8 cellular contexts compared by ENCODE assay signal in the genomic region with DNA sequence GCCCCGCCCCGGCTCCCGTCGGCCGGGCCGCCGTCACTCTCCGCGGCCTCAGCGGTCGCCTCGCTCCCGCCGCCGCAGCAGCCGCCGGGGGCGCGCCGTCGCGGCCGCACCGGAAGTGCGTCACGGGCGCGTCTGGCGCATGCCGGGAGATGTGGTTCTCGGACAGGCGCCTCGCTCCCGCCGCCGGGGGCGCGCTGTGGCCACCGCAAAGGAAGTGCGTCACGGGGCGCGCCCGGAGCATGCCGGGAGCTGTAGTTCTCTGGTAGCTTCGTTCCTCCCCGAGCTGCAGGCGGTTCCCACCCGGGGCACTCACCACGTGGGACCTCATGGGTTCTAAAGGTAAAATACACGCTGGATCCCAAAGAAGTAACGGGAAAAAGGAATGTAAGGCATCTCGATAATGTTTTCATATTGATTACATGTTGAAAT. TPM values are rescaled to one million over a fixed set of nuclear protein-coding genes. Genes with fewer than 3 reads are reported as not detected.
DNase-seq lines count a peak whose midpoint lies in the region; ATAC-seq and TF ChIP-seq lines count a peak whose summit lies in the region.

Gene UBAC1 (minus strand): TSS at position 97 of the 429 bp plus-strand sequence. CDS start 211 bp downstream, outside the sequence.

- H3K4me2 ChIP-seq in osteoblast (ENCODE audit: insufficient read depth, low read length), result peak within 1 kb of the TSS; percentile 90

- peak within 1 kb of the TSS; percentile 86 for H3K4me3 Mint-ChIP-seq in activated naive CD8-positive, alpha-beta T cell
- peak within 1 kb of the TSS; percentile 91 for H3K4me3 Mint-ChIP-seq in glutamatergic neuron (ENCODE audit: unreplicated experiment)

- H3K79me2 ChIP-seq in osteoblast (ENCODE audit: insufficient read depth, low read length), result peaks cover 39% of the 10 kb centered on the region

- no peak for TF ChIP-seq POLR2A in testis (IDR thresholded peaks at IDR 0.05)

- H3K36me3 ChIP-seq in osteoblast (ENCODE audit: insufficient read depth, low read length), result no peaks in the 10 kb centered on the region
- no peaks in the 10 kb centered on the region for H3K36me3 ChIP-seq in testis (ENCODE audit: low read depth, missing control alignments)

- peaks cover 30% of the 10 kb centered on the region for H3K4me1 Mint-ChIP-seq in activated naive CD8-positive, alpha-beta T cell (ENCODE audit: low read depth)
- H3K4me1 Mint-ChIP-seq in glutamatergic neuron (ENCODE audit: low read depth, unreplicated experiment), result peaks cover 17% of the 10 kb centered on the region

- 0 to 1% methylated on average over 14 to 50 of the region's 53 CpGs for WGBS in testis, 2 donors

- intact Hi-C loops in testis (cut with DNase I; ENCODE audit: low total_unique reads), result no loop called here

- H3K27ac Mint-ChIP-seq in activated naive CD8-positive, alpha-beta T cell, result peak within 1 kb of the TSS; percentile 92
- H3K27ac Mint-ChIP-seq in glutamatergic neuron (ENCODE audit: unreplicated experiment), result no peak within 1 kb of the TSS

- H3K36me3 Mint-ChIP-seq in activated naive CD8-positive, alpha-beta T cell, result no peaks in the 10 kb centered on the region
- no peaks in the 10 kb centered on the region for H3K36me3 Mint-ChIP-seq in glutamatergic neuron (ENCODE audit: unreplicated experiment)

- H3K9me3 ChIP-seq in osteoblast (ENCODE audit: low read depth, low read length), result no peaks in the 10 kb centered on the region
- no peaks in the 10 kb centered on the region for H3K9me3 ChIP-seq in testis

- peak within 1 kb of the TSS; percentile 63 for H3K27ac ChIP-seq in osteoblast (ENCODE audit: low read depth, low read length)
- H3K27ac ChIP-seq in testis, result peak within 1 kb of the TSS; percentile 56 to 86

- H3K4me1 ChIP-seq in osteoblast (ENCODE audit: insufficient read depth, low read length) (peaks cover 9% of the 10 kb centered on the region), testis (peaks cover 11% of the 10 kb centered on the region)

- peaks cover 22% of the 10 kb centered on the region for H4K20me1 ChIP-seq in osteoblast (ENCODE audit: insufficient read depth, low read length)

- no peaks in the 10 kb centered on the region for H3K27me3 Mint-ChIP-seq in activated naive CD8-positive, alpha-beta T cell
- peaks cover 9% of the 10 kb centered on the region for H3K27me3 Mint-ChIP-seq in glutamatergic neuron (ENCODE audit: unreplicated experiment)

- ATAC-seq in HG02642 (IDR thresholded peaks at IDR 0.05; ENCODE audit: poor library complexity, unreplicated experiment), result peak; percentile 88

- peak within 1 kb of the TSS; percentile 93 for H3K4me3 ChIP-seq in GM08714 (ENCODE audit: low read length)
- peak within 1 kb of the TSS; percentile 91 for H3K4me3 ChIP-seq in osteoblast (ENCODE audit: insufficient read depth, low read length)
- peak within 1 kb of the TSS; percentile 84 to 90 for H3K4me3 ChIP-seq in testis

- H3K27me3 ChIP-seq in osteoblast (ENCODE audit: insufficient read depth, low read length), result peaks cover 6% of the 10 kb centered on the region
- no peaks in the 10 kb centered on the region for H3K27me3 ChIP-seq in testis

- H2AFZ ChIP-seq in osteoblast (ENCODE audit: low read length), result peak within 1 kb of the TSS; percentile 84

- TF ChIP-seq CTCF in glutamatergic neuron (IDR thresholded peaks at IDR 0.05; ENCODE audit: partially characterized antibody, unreplicated experiment), result peak; percentile 51
- peak; percentile 27 for TF ChIP-seq CTCF in osteoblast (IDR thresholded peaks at IDR 0.05; ENCODE audit: extremely low read depth, low read depth, low read length)
- TF ChIP-seq CTCF in testis (IDR thresholded peaks at IDR 0.05), result peak; percentile 22 to 77 (median 72)

- no peaks in the 10 kb centered on the region for H3K9me3 Mint-ChIP-seq in activated naive CD8-positive, alpha-beta T cell (ENCODE audit: low read depth)
- H3K9me3 Mint-ChIP-seq in glutamatergic neuron (ENCODE audit: unreplicated experiment), result peaks cover 1% of the 10 kb centered on the region

- peak; percentile 91 for DNase-seq in NCI-H1105 (lab: John Stamatoyannopoulos, UW)
- DNase-seq in SKM-1 treated with dmso at 0.1 percent for 144 hours (lab: John Stamatoyannopoulos, UW; ENCODE audit: unreplicated experiment), result peak; percentile 96
- peak; percentile 96 for DNase-seq in glutamatergic neuron
- peak; percentile 100 for DNase-seq in osteoblast (ENCODE audit: insufficient read length, low spot score, missing footprints)
- peak; percentile 98 for DNase-seq in testis

RNA-seq across cellular contexts. Expression of gene UBAC1, which starts in this region (rescaled TPM):
- 48.4 TPM for total RNA-seq in glutamatergic neuron (ENCODE audit: unreplicated experiment)
- 29.0 and 32.1 TPM in 2 replicates for total RNA-seq in osteoblast
- 10 to 100 TPM; 82.2 to 99.5 TPM for total RNA-seq in testis
- 92.5 TPM for polyA plus RNA-seq in testis (ENCODE audit: insufficient read depth, low read depth, low replicate concordance)

Comparison
In these comparisons a context has a peak if more than half of its experiments do, and no peak if none do; other contexts are left out.
1. Peak in every context shown above with its lines: DNase-seq, ATAC-seq, H3K4me3 ChIP-seq and H3K27ac ChIP-seq.